1 cellular context compared by ENCODE assay signal in genomic region chr19:17859533-17860330, GRCh38.
TF ChIP-seq lines count a peak whose summit lies in the region.

TSS of gene RPL18A (plus strand) at chr19:17859910. CDS start at chr19:17859957, 47 bp downstream.

TF ChIP-seq in K562, 482 proteins besides CTCF, POLR2A, EP300 and RAD21 (continued from another document and continues in another):
- TF ChIP-seq AFF4 (CRISPR knock-in tag; IDR thresholded peaks at IDR 0.05) (peak; percentile 89; the same call in 1 of the 2 replicates), RAD51 (IDR thresholded peaks at IDR 0.05; ENCODE audit: borderline replicate concordance, low read depth) (no peak), ZNF280B (CRISPR knock-in tag; IDR thresholded peaks at IDR 0.05) (no peak), ILF3 (IDR thresholded peaks at IDR 0.05; ENCODE audit: borderline replicate concordance) (no peak), MCM7 (IDR thresholded peaks at IDR 0.05) (no peak), MIER1 (IDR thresholded peaks at IDR 0.05; ENCODE audit: low read depth) (no peak), ZNF644 (tag; IDR thresholded peaks at IDR 0.05; ENCODE audit: low read depth) (no peak), IFI16 (CRISPR knock-in tag; IDR thresholded peaks at IDR 0.05) (no peak), ZFP36 (IDR thresholded peaks at IDR 0.05; ENCODE audit: low read depth, low read length, partially characterized antibody) (no peak), IRF9 (tag; IDR thresholded peaks at IDR 0.05) (no peak), JUNB (CRISPR knock-in tag; conservative IDR thresholded peaks at IDR 0.05) (no peak), NCOA1 (IDR thresholded peaks at IDR 0.05; ENCODE audit: low read depth) (no peak), ETV6 (IDR thresholded peaks at IDR 0.05; ENCODE audit: borderline replicate concordance in 1 of 2, low read depth in 2 of 2, low read length in 1 of 2) (no peak), ETV6 (CRISPR knock-in tag; IDR thresholded peaks at IDR 0.05; ENCODE audit: borderline replicate concordance) (no peak), ZNF512 (tag; IDR thresholded peaks at IDR 0.05) (no peak), CEBPG (CRISPR knock-in tag; IDR thresholded peaks at IDR 0.05) (no peak), CEBPG (tag; conservative IDR thresholded peaks at IDR 0.05 in 1 of 2, IDR thresholded peaks at IDR 0.05 in 1 of 2) (no peak), RFX5 (IDR thresholded peaks at IDR 0.05; ENCODE audit: low read depth, low read length) (no peak), MECOM (CRISPR knock-in tag; IDR thresholded peaks at IDR 0.05) (no peak), TCF15 (CRISPR knock-in tag; IDR thresholded peaks at IDR 0.05) (0 out of 2 replicates have a peak, but pooled peaks have one; percentile 60), HOMEZ (CRISPR knock-in tag; IDR thresholded peaks at IDR 0.05) (0 out of 2 replicates have a peak, but pooled peaks have one; percentile 58), HDAC1 (IDR thresholded peaks at IDR 0.05) (peak in 1 of 2 experiments; percentile 97; a peak in 2 of 4 replicates), DNMT1 (IDR thresholded peaks at IDR 0.05) (no peak), KDM1A (IDR thresholded peaks at IDR 0.05) (no peak), RBM25 (IDR thresholded peaks at IDR 0.05; ENCODE audit: low read depth, low read length, severe bottlenecking) (peak; percentile 88), ZHX1 (conservative IDR thresholded peaks at IDR 0.05; ENCODE audit: low read length) (0 out of 2 replicates have a peak, but pooled peaks have one; percentile 31), MAFF (IDR thresholded peaks at IDR 0.05; ENCODE audit: low read length) (no peak), CGGBP1 (CRISPR knock-in tag; IDR thresholded peaks at IDR 0.05) (no peak), MAZ (CRISPR knock-in tag; conservative IDR thresholded peaks at IDR 0.05 in 1 of 2, IDR thresholded peaks at IDR 0.05 in 1 of 2) (peak; percentile 66 to 67; a peak in 2 of 4 replicates), FOXA3 (CRISPR knock-in tag; conservative IDR thresholded peaks at IDR 0.05 in 1 of 2, IDR thresholded peaks at IDR 0.05 in 1 of 2) (no peak), MAFG (tag; conservative IDR thresholded peaks at IDR 0.05) (no peak), ASH1L (IDR thresholded peaks at IDR 0.05; ENCODE audit: borderline replicate concordance, low read depth, partially characterized antibody) (peak; percentile 96), ZNF445 (CRISPR knock-in tag; IDR thresholded peaks at IDR 0.05; ENCODE audit: low read depth) (no peak), ARID2 (IDR thresholded peaks at IDR 0.05) (peak; percentile 63; the same call in 1 of the 2 replicates), ZNF444 (CRISPR knock-in tag; IDR thresholded peaks at IDR 0.05) (peak; percentile 12; the same call in 1 of the 2 replicates), FOXA1 (IDR thresholded peaks at IDR 0.05; ENCODE audit: borderline replicate concordance) (no peak), MXD1 (CRISPR knock-in tag; IDR thresholded peaks at IDR 0.05; ENCODE audit: borderline replicate concordance, poor library complexity, severe bottlenecking) (peak; percentile 91), PTBP1 (IDR thresholded peaks at IDR 0.05; ENCODE audit: low read depth, low read length) (no peak), RBM34 (IDR thresholded peaks at IDR 0.05; ENCODE audit: borderline replicate concordance, insufficient read depth, low read length) (no peak), PBX2 (CRISPR knock-in tag; IDR thresholded peaks at IDR 0.05; ENCODE audit: low read depth) (peak; percentile 90), PBX2 (tag; conservative IDR thresholded peaks at IDR 0.05; ENCODE audit: low read depth) (peak; percentile 99), ZNF347 (CRISPR knock-in tag; IDR thresholded peaks at IDR 0.05; ENCODE audit: low read depth) (no peak), SMC3 (conservative IDR thresholded peaks at IDR 0.05; ENCODE audit: insufficient read depth, low read depth, low read length) (peak; percentile 93), ZNF354B (CRISPR knock-in tag; IDR thresholded peaks at IDR 0.05) (no peak), ESRRB (CRISPR knock-in tag; IDR thresholded peaks at IDR 0.05; ENCODE audit: borderline replicate concordance) (no peak), ZNF76 (CRISPR knock-in tag; IDR thresholded peaks at IDR 0.05; ENCODE audit: borderline replicate concordance) (peak; percentile 72; the same call in 1 of the 2 replicates), ZNF384 (IDR thresholded peaks at IDR 0.05; ENCODE audit: low read depth, low read length) (peak; percentile 47; the same call in 1 of the 2 replicates), CREB1 (IDR thresholded peaks at IDR 0.05) (peak; percentile 84), CREB1 (CRISPR knock-in tag; IDR thresholded peaks at IDR 0.05) (peak; percentile 91), HOXB6 (CRISPR knock-in tag; IDR thresholded peaks at IDR 0.05; ENCODE audit: borderline replicate concordance) (no peak), SIN3A (IDR thresholded peaks at IDR 0.05; ENCODE audit: borderline replicate concordance in 2 of 2, control insufficient read depth in 1 of 2, low read depth in 2 of 2, low read length in 2 of 2) (peak in 1 of 2 experiments; percentile 65; a peak in 1 of 4 replicates), ELF2 (CRISPR knock-in tag; IDR thresholded peaks at IDR 0.05) (0 out of 2 replicates have a peak, but pooled peaks have one; percentile 47), CBX1 (IDR thresholded peaks at IDR 0.05; ENCODE audit: low read depth) (peak; percentile 67; the same call in 1 of the 2 replicates), CAMTA2 (CRISPR knock-in tag; conservative IDR thresholded peaks at IDR 0.05) (peak; percentile 80; the same call in 1 of the 2 replicates), ZNF780A (CRISPR knock-in tag; IDR thresholded peaks at IDR 0.05) (no peak), ZNF232 (CRISPR knock-in tag; IDR thresholded peaks at IDR 0.05) (no peak)
